ENCODE assay signal across 26 cellular contexts in genomic region chr2:137675584-137676327, GRCh38.
A peak's percentile ranks its signal among the peaks of the same experiment; 100 is the strongest.
DNase-seq lines count a peak whose midpoint lies in the region; ATAC-seq and TF ChIP-seq lines count a peak whose summit lies in the region.
"Had no signal": no experiment of that assay in that cellular context is flagged by ENCODE, and none has a peak within 500 bp of the region (broad histone marks: within the 10 kb centered on the region; RNA-seq: fewer than 3 reads in every experiment).

No MANE protein-coding gene starts in this region.

- intact Hi-C loops in left lung (cut with DNase I): no loop called here

- H3K27ac ChIP-seq in left lung: no peak overlapping the region
- H3K27ac ChIP-seq: adrenal gland, PC-9, right atrium auricular region had no signal

- H3K36me3 ChIP-seq in left lung: no peaks in the 10 kb centered on the region
- H3K36me3 ChIP-seq: adrenal gland, right atrium auricular region had no signal

- H3K9me3 ChIP-seq in left lung: no peaks in the 10 kb centered on the region
- H3K9me3 ChIP-seq: adrenal gland, right atrium auricular region had no signal

- POLR2A ChIA-PET in HEK293T (lab: Yijun Ruan, JAX): no interaction called here

- CTCF ChIA-PET in HEK293T (lab: Yijun Ruan, JAX): no interaction called here

- no peaks in the 10 kb centered on the region for H3K27me3 ChIP-seq in left lung
- H3K27me3 ChIP-seq: adrenal gland, right atrium auricular region had no signal

- peak; percentile 92 for ATAC-seq in left lung
- no peak for ATAC-seq in HG03025 (IDR thresholded peaks at IDR 0.05; ENCODE audit: low FRiP score, unreplicated experiment)
- ATAC-seq: GM12878; left lobe of liver; stimulated activated naive CD8-positive, alpha-beta T cell treated with anti-CD3 and anti-CD28 coated beads, Interleukin-15, Interleukin-2, amounts not matched to agents 100 U/mL and 50 U/mL, for 24 hours; T-helper 17 cell had no signal

- H3K4me3 ChIP-seq in left lung: no peak overlapping the region
- H3K4me3 ChIP-seq: adrenal gland, GM12878, PC-9, right atrium auricular region had no signal

- no peak for TF ChIP-seq CTCF in left lung (IDR thresholded peaks at IDR 0.05)

- H3K4me1 ChIP-seq in left lung: no peaks in the 10 kb centered on the region
- H3K4me1 ChIP-seq: adrenal gland, right atrium auricular region had no signal

- DNase-seq in NCI-H1105 treated with DMSO at 0.1 percent for 48 hours (lab: John Stamatoyannopoulos, UW) (peak; percentile 27), NCI-H1105 (lab: John Stamatoyannopoulos, UW) (no peak), DMS153 treated with DMSO at 0.1 percent for 48 hours (lab: John Stamatoyannopoulos, UW; ENCODE audit: unreplicated experiment) (peak; percentile 3), NCI-H2171 treated with DMSO at 0.1 percent for 48 hours (lab: John Stamatoyannopoulos, UW) (peak; percentile 58), left lung (no peak), HEK293T (ENCODE audit: extremely low spot score) (no peak), mucosa of gallbladder (ENCODE audit: low spot score) (no peak)
- DNase-seq: 8988T; activated CD4-positive, alpha-beta memory T cell treated with anti-CD3 and anti-CD28 coated beads, Interleukin-2, amount 10 ng/mL, durations not matched to agents 7 days and 5 days; activated CD4-positive, CD25-positive, alpha-beta regulatory T cell treated with anti-CD3 and anti-CD28 coated beads, Interleukin-2, amount 50 U/mL, for 72 hours; activated CD8-positive, alpha-beta memory T cell treated with anti-CD3 and anti-CD28 coated beads, Interleukin-2, amount 50 U/mL, for 4 hours; activated naive CD4-positive, alpha-beta T cell treated with Interleukin-2 at 50 U/mL for 16 hours; adrenal gland; erythroblast; Karpas-422; NCI-H187 treated with DMSO at 0.1 percent for 48 hours; NCI-H2227 treated with DMSO at 0.1 percent for 48 hours; NK-92 treated with Interleukin-12 subunit alpha and Interleukin-12 subunit beta, amount 100 ng/mL, for 24 hours; PC-9; stimulated activated CD4-positive, alpha-beta T cell treated with anti-CD3 and anti-CD28 coated beads, Interleukin-1b, Interleukin-23, amount 100 ng/mL, for 48 hours; stimulated activated naive CD8-positive, alpha-beta T cell treated with anti-CD3 and anti-CD28 coated beads, Interleukin-15, Interleukin-2, amounts not matched to agents 100 U/mL and 50 U/mL, for 24 hours; T-helper 17 cell had no signal

TF ChIP-seq in HEK293T, 16 proteins besides CTCF, POLR2A, EP300 and RAD21:
- no peak for TF ChIP-seq TARDBP (IDR thresholded peaks at IDR 0.05)
- no peak for TF ChIP-seq NFRKB (IDR thresholded peaks at IDR 0.05)
- no peak for TF ChIP-seq PKNOX1 (IDR thresholded peaks at IDR 0.05)
- TF ChIP-seq SUZ12 (IDR thresholded peaks at IDR 0.05): no peak
- TF ChIP-seq L3MBTL2 (conservative IDR thresholded peaks at IDR 0.05): no peak
- no peak for TF ChIP-seq ZNF384 (IDR thresholded peaks at IDR 0.05)
- no peak for TF ChIP-seq BHLHE40 (IDR thresholded peaks at IDR 0.05; ENCODE audit: borderline replicate concordance)
- no peak for TF ChIP-seq FOXM1 (IDR thresholded peaks at IDR 0.05; ENCODE audit: borderline replicate concordance)

Comparison
In these comparisons a context has a peak if more than half of its experiments do, and no peak if none do; other contexts are left out.
1. DNase-seq: peak in NCI-H1105 treated with DMSO at 0.1 percent for 48 hours (single experiment), DMS153 treated with DMSO at 0.1 percent for 48 hours (single experiment) and NCI-H2171 treated with DMSO at 0.1 percent for 48 hours (single experiment); none in NCI-H1105 (single experiment), left lung (0 of 2), HEK293T (single experiment) and mucosa of gallbladder (single experiment).